ENCODE assay signal across 19 cellular contexts in genomic region chr1:11126544-11126943, GRCh38. TPM values are rescaled to one million over a fixed set of nuclear protein-coding genes. Genes with fewer than 3 reads are reported as not detected.
DNase-seq lines count a peak whose midpoint lies in the region; ATAC-seq and TF ChIP-seq lines count a peak whose summit lies in the region.
"Had no signal": no experiment of that assay in that cellular context is flagged by ENCODE, and none has a peak within 500 bp of the region (broad histone marks: within the 10 kb centered on the region; RNA-seq: fewer than 3 reads in every experiment).

No MANE protein-coding gene starts in this region.

- POLR2A ChIA-PET in Panc1 (lab: Charles Lee), result no interaction called here

- intact Hi-C loops in Panc1 (cut with micrococcal nuclease; ENCODE audit: unreplicated experiment), result no loop called here
- intact Hi-C loops in Calu3 (cut with micrococcal nuclease; ENCODE audit: unreplicated experiment), result no loop called here

- ATAC-seq in Panc1, result no peak
- no peak for ATAC-seq in activated CD4-positive, CD25-positive, alpha-beta regulatory T cell treated with anti-CD3 and anti-CD28 coated beads, Interleukin-2, amount 50 U/mL, for 24 hours

- H3K27me3 Mint-ChIP-seq in activated T-cell treated with anti-CD3 and anti-CD28 coated beads, Interleukin-2, amount 50 U/mL, for 24 hours, result no peaks in the 10 kb centered on the region
- no peaks in the 10 kb centered on the region for H3K27me3 Mint-ChIP-seq in Calu3 (ENCODE audit: unreplicated experiment)
- H3K27me3 Mint-ChIP-seq: B cell had no signal

- H3K4me3 ChIP-seq in Panc1 (ENCODE audit: low read depth in 2 of 2, low read length in 2 of 2), result no peak overlapping the region

- H3K4me1 ChIP-seq in Panc1 (ENCODE audit: control insufficient read depth, insufficient read depth, low read length), result no peaks in the 10 kb centered on the region; the same call in 1 of the 2 replicates

- in situ Hi-C loops in Panc1 (cut with HindIII; ENCODE audit: low pct_unique_long_range_greater_than_20kb, low sequenced_read_pairs), result no loop called here

- peaks cover 39% of the 10 kb centered on the region for H3K36me3 ChIP-seq in Panc1 (ENCODE audit: control insufficient read depth, insufficient read depth, low read length)

- H3K36me3 Mint-ChIP-seq in activated T-cell treated with anti-CD3 and anti-CD28 coated beads, Interleukin-2, amount 50 U/mL, for 24 hours (ENCODE audit: low read depth), result peaks cover 94% of the 10 kb centered on the region
- H3K36me3 Mint-ChIP-seq in Calu3 (ENCODE audit: insufficient read depth, unreplicated experiment), result peaks cover 13% of the 10 kb centered on the region

- CTCF ChIA-PET in Panc1 (lab: Charles Lee), result interaction anchor here (0.6 kb wide), 1 partner anchor 22 kb away, joined by 3 read pairs; no protein-coding TSS in a partner anchor
- CTCF ChIA-PET in Calu3 (lab: Charles Lee), result no interaction called here

- H3K27me3 ChIP-seq in Panc1 (ENCODE audit: control insufficient read depth, insufficient read depth, low read length), result no peaks in the 10 kb centered on the region

- no peak for DNase-seq in activated T-cell treated with anti-CD3 and anti-CD28 coated beads, Interleukin-2, amount 50 U/mL, for 24 hours
- DNase-seq in activated T-cell treated with anti-CD3 and anti-CD28 coated beads, Interleukin-2, amount 50 U/mL, for 1 hour, result no peak
- DNase-seq in Panc1 (ENCODE audit: low read depth, low spot score) (no peak), fibroblast of the conjunctiva (ENCODE audit: low read depth) (peak; percentile 87), Calu3 (no peak)
- DNase-seq in stimulated activated naive CD4-positive, alpha-beta T cell treated with Interleukin-2 at 50 U/mL for 16 hours (lab: John Stamatoyannopoulos, UW), result no peak
- DNase-seq: 8988T, DMS53, EL, GF-D8, IMR-90, NCI-H1105, NCI-H2029 treated with DMSO at 0.1 percent for 48 hours, NCI-H2171 treated with DMSO at 0.1 percent for 48 hours, NCI-H526 treated with DMSO at 0.1 percent for 48 hours, Right ventricle myocardium superior had no signal

- no TSS peak for BruUV-seq in Panc1 (replicated peaks; lab: Mats Ljungman, UMichigan)
- no TSS peak for BruUV-seq in Calu3 (replicated peaks; lab: Mats Ljungman, UMichigan)

- no peak overlapping the region for H3K4me3 Mint-ChIP-seq in activated T-cell treated with anti-CD3 and anti-CD28 coated beads, Interleukin-2, amount 50 U/mL, for 24 hours
- H3K4me3 Mint-ChIP-seq in Calu3 (ENCODE audit: low read depth, unreplicated experiment), result no peak overlapping the region
- H3K4me3 Mint-ChIP-seq: B cell, CD14-positive monocyte had no signal

- H3K9me3 Mint-ChIP-seq in activated T-cell treated with anti-CD3 and anti-CD28 coated beads, Interleukin-2, amount 50 U/mL, for 24 hours, result no peaks in the 10 kb centered on the region
- H3K9me3 Mint-ChIP-seq in Calu3 (ENCODE audit: low read depth, unreplicated experiment), result no peaks in the 10 kb centered on the region
- H3K9me3 Mint-ChIP-seq: CD14-positive monocyte had no signal

- H3K4me1 Mint-ChIP-seq in activated T-cell treated with anti-CD3 and anti-CD28 coated beads, Interleukin-2, amount 50 U/mL, for 24 hours (ENCODE audit: low read depth), result peaks cover 3% of the 10 kb centered on the region
- no peaks in the 10 kb centered on the region for H3K4me1 Mint-ChIP-seq in Calu3 (ENCODE audit: low read depth, unreplicated experiment)
- H3K4me1 Mint-ChIP-seq: B cell, CD14-positive monocyte had no signal

- peak overlapping the region; percentile 25; the same call in 1 of the 2 replicates for H3K27ac ChIP-seq in Panc1 (ENCODE audit: low read length)

- TF ChIP-seq CTCF in Panc1 (IDR thresholded peaks at IDR 0.05) (no peak), Calu3 (IDR thresholded peaks at IDR 0.05; ENCODE audit: unreplicated experiment) (no peak)

- no peaks in the 10 kb centered on the region for H3K9me3 ChIP-seq in Panc1 (ENCODE audit: control insufficient read depth, insufficient read depth, low read depth, low read length)

- peak overlapping the region; percentile 37 for H3K27ac Mint-ChIP-seq in activated T-cell treated with anti-CD3 and anti-CD28 coated beads, Interleukin-2, amount 50 U/mL, for 24 hours
- no peak overlapping the region for H3K27ac Mint-ChIP-seq in Calu3 (ENCODE audit: unreplicated experiment)
- H3K27ac Mint-ChIP-seq: B cell had no signal

RNA-seq across cellular contexts. Expression of gene EXOSC10, which starts 26.9 kb away (rescaled TPM):
- total RNA-seq in Panc1 (2021; ENCODE audit: unreplicated experiment) (93.1 TPM), Calu3 (2022) (50.8 and 56.4 TPM in 2 replicates)
- polyA plus RNA-seq in Panc1 (2012; ENCODE audit: insufficient read length), result 67.5 TPM
